In genomic region chr16:17977260-17977659, GRCh38 we compare ENCODE assay signal across 2 cellular contexts.
TF ChIP-seq lines count a peak whose summit lies in the region.

No MANE protein-coding gene starts in this region.

TF ChIP-seq in GM23338, 12 proteins besides CTCF, POLR2A, EP300 and RAD21 (continued from another document):
- TF ChIP-seq ZNF462 (CRISPR knock-in tag; IDR thresholded peaks at IDR 0.05): no peak
- no peak for TF ChIP-seq STAT1 (IDR thresholded peaks at IDR 0.05; ENCODE audit: unreplicated experiment)

TF ChIP-seq in H1, 55 proteins besides CTCF, POLR2A, EP300 and RAD21 (continued from another document):
- TF ChIP-seq HDAC6 (IDR thresholded peaks at IDR 0.05; ENCODE audit: low read depth, low read length) (no peak), CTBP2 (IDR thresholded peaks at IDR 0.05; ENCODE audit: borderline replicate concordance, insufficient read depth, insufficient read length, low read length) (no peak), NRF1 (IDR thresholded peaks at IDR 0.05; ENCODE audit: low read depth, low read length) (no peak), KDM4A (IDR thresholded peaks at IDR 0.05; ENCODE audit: low read depth, low read length, severe bottlenecking) (no peak), FOSL1 (IDR thresholded peaks at IDR 0.05; ENCODE audit: insufficient read depth, low read depth, low read length) (no peak), BACH1 (IDR thresholded peaks at IDR 0.05; ENCODE audit: low read length) (no peak), GTF2F1 (IDR thresholded peaks at IDR 0.05; ENCODE audit: borderline replicate concordance, low read depth, low read length) (no peak)
